In the genomic region with DNA sequence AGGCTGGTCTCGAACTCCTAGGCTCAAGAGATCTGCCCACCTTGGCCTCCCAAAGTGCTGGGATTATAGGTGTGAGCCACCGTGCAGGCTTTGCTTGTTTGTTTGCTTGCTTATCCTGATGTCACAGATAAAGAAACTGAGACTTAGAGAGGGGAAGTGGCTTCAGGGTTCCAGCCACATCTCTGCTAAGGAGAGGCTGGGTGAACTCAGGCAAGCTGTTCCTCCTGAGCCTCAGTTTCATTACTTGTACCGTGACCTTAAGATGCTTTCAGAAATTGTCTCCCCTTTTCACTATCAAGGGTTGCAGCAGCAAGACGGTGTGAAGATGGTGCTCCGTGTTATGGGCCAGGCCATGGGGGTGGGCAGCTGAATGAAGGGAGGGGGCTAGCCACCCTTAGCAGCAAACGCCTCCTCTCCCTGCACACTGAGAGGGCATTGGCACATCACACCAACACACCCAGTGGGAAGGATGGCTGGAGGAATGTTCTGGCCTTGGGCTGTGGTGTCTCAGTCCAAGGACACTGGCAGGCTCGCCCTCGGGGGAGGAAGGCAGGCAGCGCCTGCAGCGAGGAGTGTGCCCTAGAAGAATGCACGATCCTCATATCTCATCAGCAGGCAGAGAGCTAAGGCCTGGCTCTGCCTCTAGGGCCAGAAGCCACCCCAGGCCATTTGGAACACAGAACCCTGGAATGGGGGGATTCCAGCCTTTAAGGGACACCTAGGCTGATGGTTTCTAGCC, we compare ENCODE assay signal across 11 cellular contexts. TPM values are rescaled to one million over a fixed set of nuclear protein-coding genes. Genes with fewer than 3 reads are reported as not detected.
DNase-seq lines count a peak whose midpoint lies in the region; ATAC-seq and TF ChIP-seq lines count a peak whose summit lies in the region.
"Had no signal": no experiment of that assay in that cellular context is flagged by ENCODE, and none has a peak within 500 bp of the region (broad histone marks: within the 10 kb centered on the region; RNA-seq: fewer than 3 reads in every experiment).

No MANE protein-coding gene starts in this region.

- no peaks in the 10 kb centered on the region for H3K9me3 Mint-ChIP-seq in activated CD4-positive, alpha-beta memory T cell treated with anti-CD3 and anti-CD28 coated beads, Interleukin-2, amount 10 ng/mL, durations not matched to agents 7 days and 5 days
- H3K9me3 Mint-ChIP-seq in activated CD4-positive, alpha-beta memory T cell treated with anti-CD3 and anti-CD28 coated beads for 36 hours: no peaks in the 10 kb centered on the region

- CTCF ChIA-PET in activated CD4-positive, alpha-beta memory T cell treated with anti-CD3 and anti-CD28 coated beads, Interleukin-2, amount 10 ng/mL, durations not matched to agents 7 days and 5 days (lab: Charles Lee): interaction anchor here (0.6 to 1.1 kb wide), 2 partner anchors 8 to 18 kb away, joined by 3 to 4 read pairs; no protein-coding TSS in a partner anchor
- CTCF ChIA-PET in activated CD4-positive, alpha-beta memory T cell treated with anti-CD3 and anti-CD28 coated beads for 36 hours (lab: Charles Lee): no interaction called here

- in situ Hi-C loops in brain microvascular endothelial cell (cut with HindIII; ENCODE audit: low pct_ligation_motif_present, low sequenced_read_pairs): no loop called here

- H3K27ac ChIP-seq in temporal lobe (ENCODE audit: low read depth, low read length) (peak overlapping the region; percentile 36), brain microvascular endothelial cell (no peak overlapping the region)

- intact Hi-C loops in activated CD4-positive, alpha-beta memory T cell treated with anti-CD3 and anti-CD28 coated beads for 36 hours (cut with micrococcal nuclease): no loop called here

- H3K4me3 Mint-ChIP-seq in activated CD4-positive, alpha-beta memory T cell treated with anti-CD3 and anti-CD28 coated beads, Interleukin-2, amount 10 ng/mL, durations not matched to agents 7 days and 5 days: no peak overlapping the region
- H3K4me3 Mint-ChIP-seq in activated CD4-positive, alpha-beta memory T cell treated with anti-CD3 and anti-CD28 coated beads for 36 hours: no peak overlapping the region

- POLR2A ChIA-PET in activated CD4-positive, alpha-beta memory T cell treated with anti-CD3 and anti-CD28 coated beads, Interleukin-2, amount 10 ng/mL, durations not matched to agents 7 days and 5 days (lab: Charles Lee): interaction anchor here (0.7 to 1.1 kb wide), 2 partner anchors 14 to 19 kb away, joined by 3 read pairs; no protein-coding TSS in a partner anchor
- POLR2A ChIA-PET in activated CD4-positive, alpha-beta memory T cell treated with anti-CD3 and anti-CD28 coated beads for 36 hours (lab: Charles Lee): interaction anchor here (0.7 kb wide), 1 partner anchor 166 kb away, joined by 3 read pairs; no protein-coding TSS in a partner anchor

- H3K4me1 ChIP-seq in adipocyte (ENCODE audit: control insufficient read depth, insufficient read depth, low read length): peaks cover 30% of the 10 kb centered on the region

- no peak for TF ChIP-seq CTCF in brain microvascular endothelial cell (IDR thresholded peaks at IDR 0.05; ENCODE audit: low read depth, low read length, missing control alignments)

- peak; percentile 88 for ATAC-seq in HG02870 (IDR thresholded peaks at IDR 0.05; ENCODE audit: unreplicated experiment)

- no peaks in the 10 kb centered on the region for H3K9me3 ChIP-seq in adipocyte (ENCODE audit: control insufficient read depth, low read length)

- H3K27me3 ChIP-seq in adipocyte (replicated peaks; ENCODE audit: control insufficient read depth, insufficient read depth, low read length): no peaks in the 10 kb centered on the region
- H3K27me3 ChIP-seq in brain microvascular endothelial cell (replicated peaks): no peaks in the 10 kb centered on the region

- H3K4me1 Mint-ChIP-seq in activated CD4-positive, alpha-beta memory T cell treated with anti-CD3 and anti-CD28 coated beads, Interleukin-2, amount 10 ng/mL, durations not matched to agents 7 days and 5 days: peaks cover 25% of the 10 kb centered on the region
- no peaks in the 10 kb centered on the region for H3K4me1 Mint-ChIP-seq in activated CD4-positive, alpha-beta memory T cell treated with anti-CD3 and anti-CD28 coated beads for 36 hours (ENCODE audit: low read depth)

- peaks cover 4% of the 10 kb centered on the region for H3K27me3 Mint-ChIP-seq in activated CD4-positive, alpha-beta memory T cell treated with anti-CD3 and anti-CD28 coated beads, Interleukin-2, amount 10 ng/mL, durations not matched to agents 7 days and 5 days
- H3K27me3 Mint-ChIP-seq in activated CD4-positive, alpha-beta memory T cell treated with anti-CD3 and anti-CD28 coated beads for 36 hours: no peaks in the 10 kb centered on the region

- H3K36me3 Mint-ChIP-seq in activated CD4-positive, alpha-beta memory T cell treated with anti-CD3 and anti-CD28 coated beads, Interleukin-2, amount 10 ng/mL, durations not matched to agents 7 days and 5 days (ENCODE audit: low read depth): no peaks in the 10 kb centered on the region
- no peaks in the 10 kb centered on the region for H3K36me3 Mint-ChIP-seq in activated CD4-positive, alpha-beta memory T cell treated with anti-CD3 and anti-CD28 coated beads for 36 hours

- H3K4me3 ChIP-seq in adipocyte (ENCODE audit: low read length): no peak overlapping the region
- no peak overlapping the region for H3K4me3 ChIP-seq in brain microvascular endothelial cell (ENCODE audit: low read depth, low read length)

- H3K36me3 ChIP-seq in adipocyte (ENCODE audit: control insufficient read depth, insufficient read depth, low read length, severe bottlenecking): peaks cover 31% of the 10 kb centered on the region
- H3K36me3 ChIP-seq in brain microvascular endothelial cell (replicated peaks): peaks cover 21% of the 10 kb centered on the region

- peak; percentile 45 for DNase-seq in activated CD4-positive, alpha-beta memory T cell treated with anti-CD3 and anti-CD28 coated beads, Interleukin-2, amount 10 ng/mL, durations not matched to agents 7 days and 5 days
- DNase-seq in activated CD4-positive, alpha-beta memory T cell treated with anti-CD3 and anti-CD28 coated beads for 36 hours: no peak
- DNase-seq in adipocyte (ENCODE audit: low read depth) (peak; percentile 14), NCI-H2029 (lab: John Stamatoyannopoulos, UW) (no peak), GOT3 (lab: John Stamatoyannopoulos, UW) (no peak), brain microvascular endothelial cell (no peak)
- DNase-seq: activated CD4-positive, alpha-beta T cell treated with anti-CD3 and anti-CD28 coated beads, Interleukin-2, amount 50 U/mL, for 4 hours; NCI-H2171 had no signal

- peak overlapping the region; percentile 57 for H3K27ac Mint-ChIP-seq in activated CD4-positive, alpha-beta memory T cell treated with anti-CD3 and anti-CD28 coated beads, Interleukin-2, amount 10 ng/mL, durations not matched to agents 7 days and 5 days
- H3K27ac Mint-ChIP-seq in activated CD4-positive, alpha-beta memory T cell treated with anti-CD3 and anti-CD28 coated beads for 36 hours: no peak overlapping the region

- H3K9ac ChIP-seq in adipocyte (ENCODE audit: low read length): no peak overlapping the region

RNA-seq across cellular contexts. Expression of a gene that starts 48.2 kb away (rescaled TPM):
- not detected for total RNA-seq in activated CD4-positive, alpha-beta memory T cell treated with anti-CD3 and anti-CD28 coated beads, Interleukin-2, amount 10 ng/mL, durations not matched to agents 7 days and 5 days
- not detected for total RNA-seq in activated CD4-positive, alpha-beta memory T cell treated with anti-CD3 and anti-CD28 coated beads for 36 hours
- total RNA-seq in temporal lobe: not detected
- total RNA-seq: endothelial cell of umbilical vein had no signal

RNA-seq across cellular contexts. Expression of a gene that starts 54.1 kb away (rescaled TPM):
- 10 to 100 TPM; 31.9 to 32.0 TPM for total RNA-seq in activated CD4-positive, alpha-beta memory T cell treated with anti-CD3 and anti-CD28 coated beads, Interleukin-2, amount 10 ng/mL, durations not matched to agents 7 days and 5 days
- total RNA-seq in activated CD4-positive, alpha-beta memory T cell treated with anti-CD3 and anti-CD28 coated beads for 36 hours: 10 to 100 TPM; 25.9 to 30.1 TPM
- total RNA-seq in temporal lobe: 4.2 TPM

Comparison
In these comparisons a context has a peak if more than half of its experiments do, and no peak if none do; other contexts are left out.
1. DNase-seq: peak in activated CD4-positive, alpha-beta memory T cell treated with anti-CD3 and anti-CD28 coated beads, Interleukin-2, amount 10 ng/mL, durations not matched to agents 7 days and 5 days (single experiment) and adipocyte (single experiment); none in activated CD4-positive, alpha-beta memory T cell treated with anti-CD3 and anti-CD28 coated beads for 36 hours (single experiment), NCI-H2029 (single experiment), GOT3 (single experiment) and brain microvascular endothelial cell (single experiment).